In the genomic region with DNA sequence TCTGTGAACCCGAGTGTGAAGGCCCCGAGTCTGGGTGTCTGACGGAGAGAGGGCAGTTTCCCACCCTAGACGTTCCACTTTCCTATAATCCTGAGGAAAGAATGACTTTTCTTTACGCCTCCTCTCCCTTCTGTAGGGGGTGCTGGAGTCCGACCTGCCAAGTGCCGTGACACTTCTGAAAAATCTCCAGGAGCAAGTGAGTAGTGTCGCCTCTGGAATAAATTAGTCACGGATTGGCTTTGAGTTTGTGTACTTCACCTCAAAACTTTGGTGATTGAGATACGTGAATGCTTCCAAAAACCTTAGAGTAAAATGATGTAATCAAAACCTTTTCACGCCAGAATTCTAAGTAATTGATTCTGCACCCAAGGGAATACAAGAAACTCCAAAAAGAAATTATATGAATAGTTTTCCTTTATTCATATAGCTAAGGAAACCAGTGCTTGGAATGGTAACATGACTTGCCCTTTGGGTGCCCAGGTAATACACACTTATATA, we compare ENCODE assay signal across 8 cellular contexts. TPM values are rescaled to one million over a fixed set of nuclear protein-coding genes. Genes with fewer than 3 reads are reported as not detected.
A peak's percentile ranks its signal among the peaks of the same experiment; 100 is the strongest.
DNase-seq lines count a peak whose midpoint lies in the region; ATAC-seq, FAIRE-seq and TF ChIP-seq lines count a peak whose summit lies in the region.

No MANE protein-coding gene starts in this region.

- H3K36me3 ChIP-seq in right atrium auricular region (peaks cover 42% of the 10 kb centered on the region), subcutaneous abdominal adipose tissue (ENCODE audit: control insufficient read depth in 5 of 5, insufficient read depth in 5 of 5, low read length in 5 of 5) (peaks cover 17 to 41% (median 31%) of the 10 kb centered on the region in 5 donors)

- H3K4me1 Mint-ChIP-seq in activated T-cell treated with anti-CD3 and anti-CD28 coated beads, Interleukin-2, amount 50 U/mL, for 4 hours (ENCODE audit: low read depth), result peaks cover 10% of the 10 kb centered on the region

- H3K4me3 Mint-ChIP-seq in activated T-cell treated with anti-CD3 and anti-CD28 coated beads, Interleukin-2, amount 50 U/mL, for 4 hours, result no peak overlapping the region

- peak overlapping the region; percentile 78 for H3K27ac ChIP-seq in RWPE1
- peak overlapping the region; percentile 65 to 78 for H3K27ac ChIP-seq in right atrium auricular region
- peak overlapping the region; percentile 95 for H3K27ac ChIP-seq in subcutaneous abdominal adipose tissue (ENCODE audit: low read depth, low read length)

- TF ChIP-seq CTCF in RWPE1 (conservative IDR thresholded peaks at IDR 0.05; ENCODE audit: low read depth), result no peak
- TF ChIP-seq CTCF in right atrium auricular region (IDR thresholded peaks at IDR 0.05), result no peak

- no peak for FAIRE-seq in GM12892 (lab: Jason Lieb, UNC)

- DNase-seq in activated T-cell treated with anti-CD3 and anti-CD28 coated beads, Interleukin-2, amount 50 U/mL, for 4 hours, result peak; percentile 22
- DNase-seq in activated T-cell treated with anti-CD3 and anti-CD28 coated beads for 4 hours (no peak), RWPE1 (ENCODE audit: low spot score) (no peak), right atrium auricular region (ENCODE audit: low spot score) (no peak), CD1c-positive myeloid dendritic cell (ENCODE audit: extremely low spot score) (no peak), GM12892 (ENCODE audit: insufficient read length) (no peak)

- POLR2A ChIA-PET in RWPE1 (lab: Yijun Ruan, JAX; ENCODE audit: low non-redundant PET), result interaction anchor here (0.7 kb wide), 1 partner anchor 87 kb away, joined by 3 read pairs; no protein-coding TSS in a partner anchor

- peak overlapping the region; percentile 92 to 99 (median 97) for H3K9ac ChIP-seq in subcutaneous abdominal adipose tissue (ENCODE audit: low read length in 5 of 5)

- H3K27me3 ChIP-seq in right atrium auricular region (no peaks in the 10 kb centered on the region), subcutaneous abdominal adipose tissue (ENCODE audit: control insufficient read depth in 5 of 5, insufficient read depth in 4 of 5, low read length in 5 of 5) (no peaks in the 10 kb centered on the region)

- H3K36me3 Mint-ChIP-seq in activated T-cell treated with anti-CD3 and anti-CD28 coated beads, Interleukin-2, amount 50 U/mL, for 4 hours (ENCODE audit: insufficient read depth), result peaks cover 15% of the 10 kb centered on the region

- TF ChIP-seq POLR2A in GM12892 (IDR thresholded peaks at IDR 0.05; ENCODE audit: low read depth, low read length), result no peak

- peak; percentile 8 to 25 for ATAC-seq in activated T-cell treated with anti-CD3 and anti-CD28 coated beads, Interleukin-2, amount 50 U/mL, for 4 hours
- no peak for ATAC-seq in HG03039 (IDR thresholded peaks at IDR 0.05; ENCODE audit: unreplicated experiment)

- H3K9me3 Mint-ChIP-seq in activated T-cell treated with anti-CD3 and anti-CD28 coated beads, Interleukin-2, amount 50 U/mL, for 4 hours, result no peaks in the 10 kb centered on the region

- CTCF ChIA-PET in RWPE1 (lab: Yijun Ruan, JAX), result no interaction called here

- no peaks in the 10 kb centered on the region for H3K9me3 ChIP-seq in right atrium auricular region
- H3K9me3 ChIP-seq in subcutaneous abdominal adipose tissue (ENCODE audit: control insufficient read depth in 5 of 5, low read length in 5 of 5), result no peaks in the 10 kb centered on the region

- no peaks in the 10 kb centered on the region for H3K27me3 Mint-ChIP-seq in activated T-cell treated with anti-CD3 and anti-CD28 coated beads, Interleukin-2, amount 50 U/mL, for 4 hours (ENCODE audit: low read depth)

- H3K4me3 ChIP-seq in right atrium auricular region (peak overlapping the region; percentile 78 to 90), subcutaneous abdominal adipose tissue (ENCODE audit: low read depth in 1 of 5, low read length in 5 of 5) (peak overlapping the region; percentile 97 to 100 (median 99))

- H3K4me1 ChIP-seq in right atrium auricular region (peaks cover 0 to 10% of the 10 kb centered on the region in 2 donors), subcutaneous abdominal adipose tissue (ENCODE audit: control insufficient read depth in 5 of 5, insufficient read depth in 5 of 5, low read length in 5 of 5) (peaks cover 4 to 16% (median 14%) of the 10 kb centered on the region in 5 donors)

RNA-seq across cellular contexts. Expression of a gene that starts 0.5 kb away (rescaled TPM):
- total RNA-seq in activated T-cell treated with anti-CD3 and anti-CD28 coated beads, Interleukin-2, amount 50 U/mL, for 4 hours, result 100 to 1,000 TPM; 115 to 120 (median 117) TPM
- 10 to 100 TPM; 19.5 to 24.3 TPM for total RNA-seq in right atrium auricular region
- polyA plus RNA-seq in GM12892 (2012; ENCODE audit: missing spikeins), result 48.5 TPM

RNA-seq across cellular contexts. Expression of a gene that starts 34.5 kb away (rescaled TPM):
- total RNA-seq in activated T-cell treated with anti-CD3 and anti-CD28 coated beads, Interleukin-2, amount 50 U/mL, for 4 hours, result under 1 TPM in 1 of 3 donors, not detected in 2; 0.03 TPM
- total RNA-seq in right atrium auricular region, result 1,000 to 10,000 TPM; 1,082 to 4,592 TPM
- polyA plus RNA-seq in GM12892 (2012; ENCODE audit: missing spikeins), result not detected

Comparison
In these comparisons a context has a peak if more than half of its experiments do, and no peak if none do; other contexts are left out.
1. RNA of a gene that starts 0.5 kb away (total RNA-seq): 115 to 120 TPM in activated T-cell treated with anti-CD3 and anti-CD28 coated beads, Interleukin-2, amount 50 U/mL, for 4 hours; 19.5 to 24.3 TPM in right atrium auricular region; every median in the first group is over 4 times any median in the second.
2. RNA of a gene that starts 34.5 kb away (total RNA-seq): 1,082 to 4,592 TPM in right atrium auricular region; 0.03 TPM in activated T-cell treated with anti-CD3 and anti-CD28 coated beads, Interleukin-2, amount 50 U/mL, for 4 hours; every median in the first group is over 1,000 times any median in the second.
3. Peak in every context shown above with its lines, with median percentiles within 50 percentile points of each other: H3K27ac ChIP-seq.